21 cellular contexts compared by ENCODE assay signal in the genomic region with DNA sequence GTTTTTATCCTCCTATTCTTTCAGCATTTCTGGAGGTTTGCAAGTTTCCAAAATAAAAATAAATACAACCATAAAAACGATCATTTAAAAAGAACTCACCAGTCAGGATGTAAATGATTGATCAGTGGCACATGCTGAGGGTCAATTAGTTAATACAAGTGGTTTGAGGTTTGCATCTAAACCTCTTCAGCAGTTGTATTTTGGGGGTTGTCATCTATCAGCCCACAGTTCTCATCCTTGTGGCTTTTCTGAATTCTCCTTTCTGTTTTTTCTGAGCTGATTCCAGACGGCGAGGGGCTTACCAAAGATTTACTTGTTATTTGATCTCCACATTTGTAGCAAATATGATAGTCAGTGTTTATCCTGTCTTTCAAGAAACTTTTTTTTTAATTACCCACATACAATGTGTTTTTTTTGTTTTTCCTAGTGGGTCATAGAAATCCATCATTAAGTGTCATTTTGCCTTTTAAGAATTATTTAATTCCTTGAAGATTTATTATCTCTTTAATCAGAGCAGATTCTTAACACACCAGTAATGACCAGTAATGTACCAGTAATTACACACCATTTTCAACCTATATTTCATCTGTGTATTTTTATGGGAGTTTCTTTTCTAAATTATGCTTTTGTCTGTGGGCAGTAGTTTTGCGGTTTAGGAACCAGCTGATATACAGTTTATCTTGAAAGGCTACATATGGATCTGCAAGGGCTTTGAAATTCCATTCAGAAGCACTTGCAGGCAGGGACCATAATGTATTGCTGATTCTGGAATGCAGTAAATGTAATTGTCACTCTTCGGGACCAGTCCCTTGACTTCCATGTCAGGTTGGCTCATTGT.
"Had no signal": no experiment of that assay in that cellular context is flagged by ENCODE, and none has a peak within 500 bp of the region (broad histone marks: within the 10 kb centered on the region; RNA-seq: fewer than 3 reads in every experiment).

No MANE protein-coding gene starts in this region.

- H3K27me3 ChIP-seq: sigmoid colon, vagina had no signal

- H3K27ac ChIP-seq: epithelial cell of prostate, foreskin keratinocyte, lower lobe of right lung, spleen, thoracic aorta, vagina had no signal

- FAIRE-seq: kidney had no signal

- H3K4me3 ChIP-seq: lower lobe of right lung, sigmoid colon, spleen, thoracic aorta, vagina had no signal

- ATAC-seq: activated T-cell treated with anti-CD3 and anti-CD28 coated beads, Interleukin-2, amount 50 U/mL, for 72 hours; foreskin keratinocyte; left lobe of liver; lower lobe of right lung; naive thymus-derived CD4-positive, alpha-beta T cell had no signal

- DNase-seq: activated CD4-positive, alpha-beta memory T cell treated with anti-CD3 and anti-CD28 coated beads, Interleukin-2, amount 10 ng/mL, durations not matched to agents 7 days and 5 days; activated CD4-positive, alpha-beta T cell treated with anti-CD3 and anti-CD28 coated beads for 48 hours; activated effector memory CD4-positive, alpha-beta T cell treated with Interleukin-2 at 50 U/mL for 16 hours; activated naive CD4-positive, alpha-beta T cell treated with anti-CD3 and anti-CD28 coated beads for 36 hours; activated T-cell treated with anti-CD3 and anti-CD28 coated beads, Interleukin-2, amount 50 U/mL, for 72 hours; amygdala; cortex of kidney; foreskin keratinocyte; kidney; lower lobe of right lung; mesendoderm; naive thymus-derived CD4-positive, alpha-beta T cell; retina; sigmoid colon; spleen; stimulated activated CD4-positive, alpha-beta T cell treated with anti-CD3 and anti-CD28 coated beads, Interleukin-4, amount 100 ng/mL, for 1 hour; stimulated activated naive CD4-positive, alpha-beta T cell treated with Interleukin-2 at 50 U/mL for 16 hours had no signal

- H3K9me3 ChIP-seq: lower lobe of right lung, sigmoid colon, spleen, thoracic aorta, vagina had no signal

- H3K36me3 ChIP-seq: lower lobe of right lung, sigmoid colon, spleen, thoracic aorta, vagina had no signal

- H3K4me1 ChIP-seq: foreskin keratinocyte had no signal
